Comparison of ENCODE assay signal across 14 cellular contexts in the genomic region with DNA sequence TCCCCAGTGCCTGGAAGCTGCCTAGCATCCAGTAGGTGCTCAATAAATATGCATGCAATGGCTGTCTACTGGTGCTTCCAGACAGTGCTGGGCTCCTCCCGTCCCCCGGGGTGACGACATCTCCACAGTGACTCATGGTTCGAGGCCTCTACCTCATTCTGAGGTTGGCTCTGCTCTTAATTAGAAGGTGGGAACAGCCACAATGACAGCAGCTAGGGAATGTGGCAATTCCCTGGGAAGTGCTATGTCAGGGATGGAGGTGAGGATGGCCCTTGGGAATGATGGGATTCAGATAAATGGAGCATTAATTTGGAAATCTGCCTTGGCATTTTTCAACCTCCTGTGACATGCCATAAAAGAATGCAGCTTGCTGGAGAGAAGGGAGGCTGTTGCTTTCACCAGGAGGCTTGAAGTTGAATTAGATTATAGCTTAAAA. TPM values are rescaled to one million over a fixed set of nuclear protein-coding genes. Genes with fewer than 3 reads are reported as not detected.
DNase-seq lines count a peak whose midpoint lies in the region; ATAC-seq and TF ChIP-seq lines count a peak whose summit lies in the region.
"Had no signal": no experiment of that assay in that cellular context is flagged by ENCODE, and none has a peak within 500 bp of the region (broad histone marks: within the 10 kb centered on the region; RNA-seq: fewer than 3 reads in every experiment).

No MANE protein-coding gene starts in this region.

- no peak for TF ChIP-seq EP300 in tibial nerve (IDR thresholded peaks at IDR 0.05)

- intact Hi-C loops in HCT116 (cut with micrococcal nuclease), result loop anchor here (5.0 kb wide), 1 partner anchor 129 kb away; no protein-coding TSS in a partner anchor

- no peaks in the 10 kb centered on the region for H3K27me3 ChIP-seq in HCT116 (ENCODE audit: insufficient read depth, low read length)
- no peaks in the 10 kb centered on the region for H3K27me3 ChIP-seq in tibial nerve

- H3K9ac ChIP-seq in HCT116 (ENCODE audit: low read length), result peak overlapping the region; percentile 2; the same call in 1 of the 2 replicates

- 80 to 84% methylated on average over 4 of the region's 4 CpGs for WGBS in tibial nerve, 2 donors

- DNase-seq in AG04449 (ENCODE audit: low read depth, low spot score) (peak; percentile 88), HCT116 (ENCODE audit: low read depth, low spot score) (peak; percentile 63), SK-N-DZ (ENCODE audit: low spot score) (peak; percentile 36), fibroblast of peridontal ligament (ENCODE audit: extremely low read depth) (peak; percentile 78), tibial nerve (ENCODE audit: low spot score in 2 of 2) (no peak), left lobe of liver (ENCODE audit: low spot score) (no peak), NCI-H2171 (lab: John Stamatoyannopoulos, UW) (no peak)
- DNase-seq: activated naive CD4-positive, alpha-beta T cell treated with anti-CD3 and anti-CD28 coated beads, Interleukin-2, amount 50 U/mL, for 16 hours; effector CD8-positive, alpha-beta T cell; immature natural killer cell; NCI-H1105 treated with DMSO at 0.1 percent for 48 hours had no signal

- CTCF ChIA-PET in AG04449 (lab: Yijun Ruan, JAX), result interaction anchor here (0.7 to 4.9 kb wide), 9 partner anchors 9 to 604 kb away, joined by 3 to 34 read pairs (median 5); no protein-coding TSS in a partner anchor
- CTCF ChIA-PET in HCT116 (lab: Charles Lee), result interaction anchor here (1.4 to 1.8 kb wide), 3 partner anchors 9 to 598 kb away, joined by 3 to 7 read pairs (median 6); no protein-coding TSS in a partner anchor

- peaks cover 17 to 49% of the 10 kb centered on the region in 2 experiments for H3K4me1 ChIP-seq in HCT116 (ENCODE audit: control insufficient read depth in 1 of 2, insufficient read depth in 2 of 2, low read length in 2 of 2)
- no peaks in the 10 kb centered on the region for H3K4me1 ChIP-seq in tibial nerve

- H3K9me3 ChIP-seq in HCT116 (ENCODE audit: control insufficient read depth in 1 of 2, insufficient read depth in 1 of 2, low read depth in 1 of 2, low read length in 2 of 2), result no peaks in the 10 kb centered on the region
- no peaks in the 10 kb centered on the region for H3K9me3 ChIP-seq in tibial nerve

- RAD21 ChIA-PET in HCT116 (lab: Charles Lee; ENCODE audit: low non-redundant PET in 1 of 2, low total read pairs in 2 of 2, uncharacterized antibody in 2 of 2, unreplicated experiment in 2 of 2), result no interaction called here

- H3K4me3 ChIP-seq in AG04449 (ENCODE audit: low read depth, low read length) (no peak overlapping the region), HCT116 (replicated peaks in 1 of 2; ENCODE audit: low read depth in 1 of 2, low read length in 2 of 2) (no peak overlapping the region), tibial nerve (no peak overlapping the region)

- no peak overlapping the region for H2AFZ ChIP-seq in HCT116 (ENCODE audit: low read depth, low read length, poor library complexity, severe bottlenecking)

- no TSS peak for BruUV-seq in HCT116 (replicated peaks; lab: Mats Ljungman, UMichigan)

- no peak for TF ChIP-seq POLR2A in HCT116 (IDR thresholded peaks at IDR 0.05; ENCODE audit: borderline replicate concordance, extremely low read depth, insufficient read depth, insufficient read length)
- no peak for TF ChIP-seq POLR2A in tibial nerve (IDR thresholded peaks at IDR 0.05)

- H3K79me2 ChIP-seq in HCT116 (ENCODE audit: insufficient read depth, low read length), result no peaks in the 10 kb centered on the region

- H3K9me2 ChIP-seq in HCT116 (ENCODE audit: insufficient read depth), result no peaks in the 10 kb centered on the region

- H3K27ac ChIP-seq in HCT116 (ENCODE audit: low read depth, low read length) (no peak overlapping the region), tibial nerve (no peak overlapping the region)

- H4K20me1 ChIP-seq in HCT116 (ENCODE audit: insufficient read depth), result no peaks in the 10 kb centered on the region

- no peaks in the 10 kb centered on the region for H3K36me3 ChIP-seq in HCT116 (ENCODE audit: control insufficient read depth in 1 of 2, insufficient read depth in 2 of 2, low read length in 2 of 2)
- no peaks in the 10 kb centered on the region for H3K36me3 ChIP-seq in tibial nerve

- H3K4me2 ChIP-seq in HCT116 (ENCODE audit: low read length), result peak overlapping the region; percentile 50

- POLR2A ChIA-PET in AG04449 (lab: Yijun Ruan, JAX) (interaction anchor here (0.8 kb wide), 1 partner anchor 235 kb away, joined by 3 read pairs; no protein-coding TSS in a partner anchor), HCT116 (lab: Charles Lee) (no interaction called here)

- ATAC-seq in HCT116 (peak; percentile 81), left lobe of liver (no peak), HG03175 (IDR thresholded peaks at IDR 0.05; ENCODE audit: unreplicated experiment) (no peak)
- ATAC-seq: WTC11 had no signal

- TF ChIP-seq CTCF in AG04449 (IDR thresholded peaks at IDR 0.05; ENCODE audit: insufficient read depth, low read length, missing control alignments) (no peak), HCT116 (IDR thresholded peaks at IDR 0.05 in 2 of 3, conservative IDR thresholded peaks at IDR 0.05 in 1 of 3; ENCODE audit: borderline replicate concordance in 1 of 3, insufficient read depth in 1 of 3, low read depth in 2 of 3, low read length in 2 of 3) (no peak), tibial nerve (IDR thresholded peaks at IDR 0.05) (no peak)

- no peak for TF ChIP-seq RAD21 in HCT116 (IDR thresholded peaks at IDR 0.05; ENCODE audit: low read depth)

TF ChIP-seq in HCT116, 20 proteins besides CTCF, POLR2A, EP300 and RAD21:
- TF ChIP-seq, protein P1, sequence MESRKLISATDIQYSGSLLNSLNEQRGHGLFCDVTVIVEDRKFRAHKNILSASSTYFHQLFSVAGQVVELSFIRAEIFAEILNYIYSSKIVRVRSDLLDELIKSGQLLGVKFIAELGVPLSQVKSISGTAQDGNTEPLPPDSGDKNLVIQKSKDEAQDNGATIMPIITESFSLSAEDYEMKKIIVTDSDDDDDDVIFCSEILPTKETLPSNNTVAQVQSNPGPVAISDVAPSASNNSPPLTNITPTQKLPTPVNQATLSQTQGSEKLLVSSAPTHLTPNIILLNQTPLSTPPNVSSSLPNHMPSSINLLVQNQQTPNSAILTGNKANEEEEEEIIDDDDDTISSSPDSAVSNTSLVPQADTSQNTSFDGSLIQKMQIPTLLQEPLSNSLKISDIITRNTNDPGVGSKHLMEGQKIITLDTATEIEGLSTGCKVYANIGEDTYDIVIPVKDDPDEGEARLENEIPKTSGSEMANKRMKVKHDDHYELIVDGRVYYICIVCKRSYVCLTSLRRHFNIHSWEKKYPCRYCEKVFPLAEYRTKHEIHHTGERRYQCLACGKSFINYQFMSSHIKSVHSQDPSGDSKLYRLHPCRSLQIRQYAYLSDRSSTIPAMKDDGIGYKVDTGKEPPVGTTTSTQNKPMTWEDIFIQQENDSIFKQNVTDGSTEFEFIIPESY (IDR thresholded peaks at IDR 0.05; ENCODE audit: extremely low read depth, insufficient replicate concordance, low read length), result no peak
- TF ChIP-seq ZFX (IDR thresholded peaks at IDR 0.05), result no peak
- peak; percentile 58 for TF ChIP-seq JUND (IDR thresholded peaks at IDR 0.05)
- peak; percentile 58 for TF ChIP-seq FOSL1 (IDR thresholded peaks at IDR 0.05; ENCODE audit: low read depth)
- TF ChIP-seq CEBPB (IDR thresholded peaks at IDR 0.05; ENCODE audit: low read depth), result peak; percentile 75

RNA-seq across cellular contexts. Expression of gene NFATC2, which starts 43.5 kb away (rescaled TPM):
- total RNA-seq in HCT116 (2021; ENCODE audit: unreplicated experiment) (5.0 TPM), tibial nerve (10 to 100 TPM in 1 of 4 donors, 1 to 10 TPM in 3; 6.0 to 11.5 (median 7.7) TPM), left lobe of liver (4.6 TPM)
- 3.6 and 3.9 TPM in 2 replicates for polyA plus RNA-seq in HCT116 (2012)
- not detected in 2 replicates for polyA plus RNA-seq in SK-N-DZ (2014; cell fraction: cytosol; rRNA removed)
- not detected in 2 replicates for polyA plus RNA-seq in SK-N-DZ (2014; cell fraction: nucleus; rRNA removed)
- polyA plus RNA-seq: neural cell had no signal

Comparison
In these comparisons a context has a peak if more than half of its experiments do, and no peak if none do; other contexts are left out.
1. DNase-seq: peak in AG04449 (single experiment), HCT116 (single experiment), SK-N-DZ (single experiment) and fibroblast of peridontal ligament (single experiment); none in tibial nerve (0 of 2), left lobe of liver (single experiment) and NCI-H2171 (single experiment).